In the genomic region with DNA sequence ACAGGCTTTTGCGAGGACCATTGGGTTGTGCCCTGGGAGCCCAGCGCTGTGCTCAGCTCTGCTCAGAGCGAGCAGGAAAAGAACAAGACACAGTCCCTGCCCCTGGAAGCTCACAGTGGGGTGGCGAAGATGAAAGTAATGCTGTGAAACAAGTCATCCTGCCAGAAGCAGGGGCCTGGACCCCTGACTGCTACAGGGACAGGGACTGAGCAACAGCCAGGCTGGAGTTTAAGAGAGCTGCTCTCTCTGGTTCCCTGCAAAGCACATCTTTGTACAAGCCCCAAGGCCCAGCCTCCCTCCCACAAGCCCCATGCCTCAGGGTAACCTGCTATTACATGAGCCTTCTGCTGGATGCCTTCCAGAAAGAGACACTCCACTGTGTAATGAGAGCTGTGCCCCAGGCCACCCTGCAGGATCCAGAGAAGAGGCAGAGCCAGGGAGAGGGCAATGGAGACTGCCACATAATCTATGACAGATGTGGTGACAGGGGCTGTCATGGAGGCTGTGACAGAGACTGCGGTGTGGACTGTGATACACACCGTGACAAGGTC, we compare ENCODE assay signal across 17 cellular contexts. TPM values are rescaled to one million over a fixed set of nuclear protein-coding genes. Genes with fewer than 3 reads are reported as not detected.
A peak's percentile ranks its signal among the peaks of the same experiment; 100 is the strongest.
DNase-seq lines count a peak whose midpoint lies in the region; ATAC-seq and TF ChIP-seq lines count a peak whose summit lies in the region.
"Had no signal": no experiment of that assay in that cellular context is flagged by ENCODE, and none has a peak within 500 bp of the region (broad histone marks: within the 10 kb centered on the region; RNA-seq: fewer than 3 reads in every experiment).

No MANE protein-coding gene starts in this region.

- H3K4me1 Mint-ChIP-seq in T-cell = no peaks in the 10 kb centered on the region

- peaks cover 0 to 5% (median 5%) of the 10 kb centered on the region in 3 donors for H3K9me3 Mint-ChIP-seq in T-cell

- H3K27me3 Mint-ChIP-seq in T-cell = peaks cover 28 to 31% of the 10 kb centered on the region in 2 donors

- H3K27ac Mint-ChIP-seq in T-cell = no peak overlapping the region
- H3K27ac Mint-ChIP-seq: activated T-cell treated with anti-CD3 and anti-CD28 coated beads, Interleukin-2, amount 50 U/mL, for 24 hours had no signal

- ATAC-seq in Right ventricle myocardium superior (ENCODE audit: poor library complexity) = peak; percentile 68
- ATAC-seq in HG02571 (IDR thresholded peaks at IDR 0.05; ENCODE audit: unreplicated experiment) = no peak
- ATAC-seq in T-cell (replicated peaks in 1 of 4) = no peak
- ATAC-seq: HCT116, mucosa of descending colon had no signal

- no peak for TF ChIP-seq CTCF in GM10248 (IDR thresholded peaks at IDR 0.05; ENCODE audit: control extremely low read depth, extremely low read depth, low read depth, missing control alignments)

- peak; percentile 62 for DNase-seq in COLO668 (lab: John Stamatoyannopoulos, UW; ENCODE audit: unreplicated experiment)
- peak; percentile 78 for DNase-seq in NCI-H1105 treated with DMSO at 0.1 percent for 48 hours (lab: John Stamatoyannopoulos, UW)
- peak; percentile 93 for DNase-seq in NCI-H345 (lab: John Stamatoyannopoulos, UW)
- DNase-seq in Right ventricle myocardium superior = peak; percentile 61
- no peak for DNase-seq in GM10248 (ENCODE audit: extremely low spot score)
- DNase-seq in T-cell = no peak
- DNase-seq in germinal center (ENCODE audit: low spot score) = no peak
- DNase-seq: activated T-cell treated with anti-CD3 and anti-CD28 coated beads, Interleukin-2, amount 50 U/mL, for 24 hours; mucosa of descending colon; NCI-H1048 had no signal

- intact Hi-C loops in Right ventricle myocardium superior (cut with DNase I) = no loop called here

- POLR2A ChIA-PET in GM10248 (lab: Yijun Ruan, JAX) = no interaction called here
- POLR2A ChIA-PET in T-cell (lab: Charles Lee) = no interaction called here

- CTCF ChIA-PET in GM10248 (lab: Yijun Ruan, JAX) = no interaction called here
- CTCF ChIA-PET in T-cell (lab: Charles Lee) = no interaction called here

- H3K4me3 Mint-ChIP-seq in T-cell = no peak overlapping the region
- H3K4me3 Mint-ChIP-seq: activated T-cell treated with anti-CD3 and anti-CD28 coated beads, Interleukin-2, amount 50 U/mL, for 24 hours had no signal

- no peaks in the 10 kb centered on the region for H3K36me3 Mint-ChIP-seq in T-cell

RNA-seq across cellular contexts. Expression of gene HCN4, which starts 7.1 kb away (rescaled TPM):
- total RNA-seq in Right ventricle myocardium superior (16.6 TPM), T-cell (not detected)
- total RNA-seq: Daoy, dermis microvascular lymphatic vessel endothelial cell, HT1080, pulmonary artery endothelial cell, SK-MEL-5 had no signal

Comparison
In these comparisons a context has a peak if more than half of its experiments do, and no peak if none do; other contexts are left out.
1. DNase-seq: peak in COLO668 (single experiment), NCI-H1105 treated with DMSO at 0.1 percent for 48 hours (single experiment), NCI-H345 (single experiment) and Right ventricle myocardium superior (single experiment); none in GM10248 (single experiment), T-cell (0 of 34) and germinal center (single experiment).
2. RNA of gene HCN4, which starts 7.1 kb away (total RNA-seq): 16.6 TPM in Right ventricle myocardium superior (single experiment); not detected in T-cell; every median in the first group is over 10 times any median in the second.